ENCODE assay signal across 16 cellular contexts in genomic region chr5:133106343-133106742, GRCh38. TPM values are rescaled to one million over a fixed set of nuclear protein-coding genes. Genes with fewer than 3 reads are reported as not detected.
A peak's percentile ranks its signal among the peaks of the same experiment; 100 is the strongest.
DNase-seq lines count a peak whose midpoint lies in the region; ATAC-seq and TF ChIP-seq lines count a peak whose summit lies in the region.
"Had no signal": no experiment of that assay in that cellular context is flagged by ENCODE, and none has a peak within 500 bp of the region (broad histone marks: within the 10 kb centered on the region; RNA-seq: fewer than 3 reads in every experiment).

No MANE protein-coding gene starts in this region.

- H3K4me1 Mint-ChIP-seq in activated CD8-positive, alpha-beta memory T cell treated with anti-CD3 and anti-CD28 coated beads, Interleukin-2, amount 10 ng/mL, durations not matched to agents 7 days and 5 days = peaks cover 4% of the 10 kb centered on the region
- H3K4me1 Mint-ChIP-seq in activated T-helper 17 cell treated with anti-CD3 and anti-CD28 coated beads, Interleukin-2, amount 50 U/mL, for 72 hours = peaks cover 14% of the 10 kb centered on the region
- peaks cover 65% of the 10 kb centered on the region for H3K4me1 Mint-ChIP-seq in stimulated activated memory B cell treated with anti-CD40 and anti-IgM and Interleukin-4, amounts not matched to agents 10 μg/mL and 1 μg/mL and 100 μg/mL, for 72 hours

- no peak overlapping the region for H2AFZ ChIP-seq in KMS-11 (ENCODE audit: low read depth)

- no peaks in the 10 kb centered on the region for H3K27me3 ChIP-seq in KMS-11 (ENCODE audit: insufficient read depth, low read depth)

- DNase-seq in activated CD8-positive, alpha-beta memory T cell treated with anti-CD3 and anti-CD28 coated beads, Interleukin-2, amount 10 ng/mL, durations not matched to agents 7 days and 5 days = peak; percentile 12
- no peak for DNase-seq in activated CD8-positive, alpha-beta memory T cell treated with anti-CD3 and anti-CD28 coated beads for 24 hours
- DNase-seq in EL (no peak), UCSD-AML1 (lab: John Stamatoyannopoulos, UW; ENCODE audit: unreplicated experiment) (no peak)
- DNase-seq: GF-D8, HFFc6, NCI-H1930, NCI-H2171 treated with DMSO at 0.1 percent for 48 hours, SHP77 treated with DMSO at 0.1 percent for 48 hours had no signal

- H3K9me3 Mint-ChIP-seq in activated CD8-positive, alpha-beta memory T cell treated with anti-CD3 and anti-CD28 coated beads, Interleukin-2, amount 10 ng/mL, durations not matched to agents 7 days and 5 days (ENCODE audit: low read depth) = no peaks in the 10 kb centered on the region
- H3K9me3 Mint-ChIP-seq in activated T-helper 17 cell treated with anti-CD3 and anti-CD28 coated beads, Interleukin-2, amount 50 U/mL, for 72 hours = no peaks in the 10 kb centered on the region
- peaks cover 4% of the 10 kb centered on the region for H3K9me3 Mint-ChIP-seq in stimulated activated memory B cell treated with anti-CD40 and anti-IgM and Interleukin-4, amounts not matched to agents 10 μg/mL and 1 μg/mL and 100 μg/mL, for 72 hours
- H3K9me3 Mint-ChIP-seq: HFFc6 had no signal

- TF ChIP-seq CTCF in KMS-11 (conservative IDR thresholded peaks at IDR 0.05; ENCODE audit: low read depth, low read length) = no peak

- no peak overlapping the region for H3K4me3 Mint-ChIP-seq in activated CD8-positive, alpha-beta memory T cell treated with anti-CD3 and anti-CD28 coated beads, Interleukin-2, amount 10 ng/mL, durations not matched to agents 7 days and 5 days
- H3K4me3 Mint-ChIP-seq in activated T-helper 17 cell treated with anti-CD3 and anti-CD28 coated beads, Interleukin-2, amount 50 U/mL, for 72 hours = no peak overlapping the region
- no peak overlapping the region for H3K4me3 Mint-ChIP-seq in stimulated activated memory B cell treated with anti-CD40 and anti-IgM and Interleukin-4, amounts not matched to agents 10 μg/mL and 1 μg/mL and 100 μg/mL, for 72 hours
- H3K4me3 Mint-ChIP-seq: HFFc6 had no signal

- CTCF ChIA-PET in activated CD8-positive, alpha-beta memory T cell treated with anti-CD3 and anti-CD28 coated beads, Interleukin-2, amount 10 ng/mL, durations not matched to agents 7 days and 5 days (lab: Charles Lee) = interaction anchor here (1.2 to 1.5 kb wide), 2 partner anchors 13 to 317 kb away, joined by 3 read pairs; no protein-coding TSS in a partner anchor

- H3K79me2 ChIP-seq in KMS-11 (ENCODE audit: insufficient read depth, low read depth) = no peaks in the 10 kb centered on the region

- H3K27me3 Mint-ChIP-seq in activated CD8-positive, alpha-beta memory T cell treated with anti-CD3 and anti-CD28 coated beads, Interleukin-2, amount 10 ng/mL, durations not matched to agents 7 days and 5 days = peaks cover 4% of the 10 kb centered on the region
- H3K27me3 Mint-ChIP-seq in activated T-helper 17 cell treated with anti-CD3 and anti-CD28 coated beads, Interleukin-2, amount 50 U/mL, for 72 hours = no peaks in the 10 kb centered on the region
- H3K27me3 Mint-ChIP-seq in stimulated activated memory B cell treated with anti-CD40 and anti-IgM and Interleukin-4, amounts not matched to agents 10 μg/mL and 1 μg/mL and 100 μg/mL, for 72 hours = no peaks in the 10 kb centered on the region

- no peak overlapping the region for H3K27ac Mint-ChIP-seq in activated CD8-positive, alpha-beta memory T cell treated with anti-CD3 and anti-CD28 coated beads, Interleukin-2, amount 10 ng/mL, durations not matched to agents 7 days and 5 days
- H3K27ac Mint-ChIP-seq in activated T-helper 17 cell treated with anti-CD3 and anti-CD28 coated beads, Interleukin-2, amount 50 U/mL, for 72 hours = peak overlapping the region; percentile 7
- H3K27ac Mint-ChIP-seq in stimulated activated memory B cell treated with anti-CD40 and anti-IgM and Interleukin-4, amounts not matched to agents 10 μg/mL and 1 μg/mL and 100 μg/mL, for 72 hours = peak overlapping the region; percentile 99
- H3K27ac Mint-ChIP-seq: HFFc6 had no signal

- peaks cover 69% of the 10 kb centered on the region for H3K4me1 ChIP-seq in KMS-11 (ENCODE audit: low read depth, poor library complexity, severe bottlenecking)

- peaks cover 31% of the 10 kb centered on the region for H3K36me3 Mint-ChIP-seq in activated CD8-positive, alpha-beta memory T cell treated with anti-CD3 and anti-CD28 coated beads, Interleukin-2, amount 10 ng/mL, durations not matched to agents 7 days and 5 days
- peaks cover 52% of the 10 kb centered on the region for H3K36me3 Mint-ChIP-seq in activated T-helper 17 cell treated with anti-CD3 and anti-CD28 coated beads, Interleukin-2, amount 50 U/mL, for 72 hours (ENCODE audit: low read depth)
- H3K36me3 Mint-ChIP-seq in stimulated activated memory B cell treated with anti-CD40 and anti-IgM and Interleukin-4, amounts not matched to agents 10 μg/mL and 1 μg/mL and 100 μg/mL, for 72 hours = peaks cover 34% of the 10 kb centered on the region

- no peaks in the 10 kb centered on the region; the same call in 1 of the 2 replicates for H3K36me3 ChIP-seq in KMS-11 (ENCODE audit: insufficient read depth)

- ATAC-seq in activated CD8-positive, alpha-beta memory T cell treated with anti-CD3 and anti-CD28 coated beads, Interleukin-2, amount 10 ng/mL, durations not matched to agents 7 days and 5 days = no peak
- ATAC-seq in activated T-helper 17 cell treated with anti-CD3 and anti-CD28 coated beads, Interleukin-2, amount 50 U/mL, for 72 hours (replicated peaks) = no peak
- no peak for ATAC-seq in stimulated activated memory B cell treated with anti-CD40 and anti-IgM and Interleukin-4, amounts not matched to agents 10 μg/mL and 1 μg/mL and 100 μg/mL, for 72 hours
- no peak for ATAC-seq in GM18517 (IDR thresholded peaks at IDR 0.05; ENCODE audit: unreplicated experiment)

- peak overlapping the region; percentile 38; the same call in 1 of the 2 replicates for H3K4me2 ChIP-seq in KMS-11

- peak overlapping the region; percentile 56; the same call in 1 of the 2 replicates for H3K27ac ChIP-seq in KMS-11
- H3K27ac ChIP-seq: 22Rv1, C4-2B, HL-60 had no signal

- no peak overlapping the region for H3K9ac ChIP-seq in KMS-11

- H4K20me1 ChIP-seq in KMS-11 (ENCODE audit: insufficient read depth) = no peaks in the 10 kb centered on the region

- no peak overlapping the region for H3K4me3 ChIP-seq in KMS-11 (IDR thresholded peaks at IDR 0.05; ENCODE audit: insufficient read depth, low read depth, low read length)

RNA-seq across cellular contexts. Expression of gene HSPA4, which starts 54.5 kb away (rescaled TPM):
- 100 to 1,000 TPM; 105 to 169 TPM for total RNA-seq in activated CD8-positive, alpha-beta memory T cell treated with anti-CD3 and anti-CD28 coated beads, Interleukin-2, amount 10 ng/mL, durations not matched to agents 7 days and 5 days
- 100 to 1,000 TPM in 1 of 2 donors, 10 to 100 TPM in 1; 95.5 to 190 TPM for total RNA-seq in activated T-helper 17 cell treated with anti-CD3 and anti-CD28 coated beads, Interleukin-2, amount 50 U/mL, for 72 hours
